In the genomic region with DNA sequence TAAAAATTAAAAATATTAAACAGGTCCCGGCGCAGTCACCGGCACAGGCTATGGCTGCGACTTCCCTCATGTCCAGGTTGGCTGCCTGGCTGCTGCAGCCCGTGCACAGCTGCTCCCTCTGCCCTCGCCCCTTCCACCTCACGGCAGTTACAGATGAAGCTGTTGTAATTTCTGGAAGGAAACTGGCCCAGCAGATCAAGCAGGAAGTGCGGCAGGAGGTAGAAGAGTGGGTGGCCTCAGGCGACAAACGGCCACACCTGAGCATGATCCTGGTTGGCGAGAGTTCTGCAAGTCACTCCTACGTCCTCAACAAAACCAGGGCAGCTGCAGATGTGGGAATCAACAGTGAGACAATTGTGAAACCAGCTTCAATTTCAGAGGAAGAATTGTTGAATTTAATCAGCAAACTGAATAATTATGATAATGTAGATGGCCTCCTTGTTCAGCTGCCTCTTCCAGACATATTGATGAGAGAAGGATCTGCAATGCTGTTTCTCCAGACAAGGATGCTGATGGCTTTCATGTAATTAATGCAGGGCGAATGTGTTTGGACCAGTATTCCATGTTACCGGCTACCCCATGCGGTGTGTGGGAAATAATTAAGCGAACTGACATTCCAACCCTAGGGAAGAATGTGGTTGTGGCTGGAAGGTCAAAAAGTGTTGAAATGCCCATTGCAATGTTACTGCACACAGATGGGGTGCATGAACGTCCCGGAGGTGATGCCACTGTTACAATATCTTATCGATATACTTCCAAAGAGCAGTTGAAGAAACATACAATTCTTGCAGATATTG, we compare ENCODE assay signal across 9 cellular contexts. TPM values are rescaled to one million over a fixed set of nuclear protein-coding genes. Genes with fewer than 3 reads are reported as not detected.
DNase-seq lines count a peak whose midpoint lies in the region; ATAC-seq, FAIRE-seq and TF ChIP-seq lines count a peak whose summit lies in the region.
"Had no signal": no experiment of that assay in that cellular context is flagged by ENCODE, and none has a peak within 500 bp of the region (broad histone marks: within the 10 kb centered on the region; RNA-seq: fewer than 3 reads in every experiment).

No MANE protein-coding gene starts in this region.

- peak; percentile 87 for FAIRE-seq in bronchial epithelial cell (lab: Jason Lieb, UNC)

- TF ChIP-seq CTCF in heart left ventricle (IDR thresholded peaks at IDR 0.05) (no peak), bronchial epithelial cell (IDR thresholded peaks at IDR 0.05; ENCODE audit: insufficient read depth, low read length, severe bottlenecking) (no peak)

- intact Hi-C loops in Right ventricle myocardium inferior (cut with DNase I), result no loop called here
- intact Hi-C loops in heart left ventricle (cut with DNase I), result no loop called here

- no peak overlapping the region for H3K27ac ChIP-seq in heart left ventricle

- ATAC-seq in Right ventricle myocardium inferior (no peak), heart left ventricle (no peak), HG03565 (IDR thresholded peaks at IDR 0.05; ENCODE audit: unreplicated experiment) (no peak)

- no peaks in the 10 kb centered on the region for H3K36me3 ChIP-seq in heart left ventricle
- no peaks in the 10 kb centered on the region for H3K36me3 ChIP-seq in bronchial epithelial cell (ENCODE audit: control insufficient read depth, insufficient read depth, low read length)

- WGBS in heart left ventricle, 4 donors, result 69 to 81% (median 75%) methylated on average over 19 of the region's 19 CpGs

- H3K4me3 ChIP-seq in heart left ventricle (no peak overlapping the region), bronchial epithelial cell (ENCODE audit: low read depth, low read length) (no peak overlapping the region)

- no peaks in the 10 kb centered on the region for H3K9me3 ChIP-seq in heart left ventricle

- no peak for TF ChIP-seq POLR2A in heart left ventricle (IDR thresholded peaks at IDR 0.05)

- H3K27me3 ChIP-seq in heart left ventricle (no peaks in the 10 kb centered on the region), bronchial epithelial cell (ENCODE audit: control insufficient read depth, insufficient read depth, low read length) (no peaks in the 10 kb centered on the region)

- peak; percentile 67 for DNase-seq in Right ventricle myocardium inferior (ENCODE audit: missing footprints)
- DNase-seq in heart left ventricle, result no peak
- DNase-seq in HT-29 (ENCODE audit: low spot score), result peak; percentile 23
- no peak for DNase-seq in bronchial epithelial cell (ENCODE audit: low read depth)
- DNase-seq in effector CD8-positive, alpha-beta T cell (lab: John Stamatoyannopoulos, UW), result no peak
- no peak for DNase-seq in COLO829 (ENCODE audit: low spot score)
- no peak for DNase-seq in activated CD4-positive, CD25-positive, alpha-beta regulatory T cell treated with anti-CD3 and anti-CD28 coated beads, Interleukin-2, amount 50 U/mL, for 72 hours
- DNase-seq: DMS79 had no signal

- H3K4me1 ChIP-seq in heart left ventricle, result no peaks in the 10 kb centered on the region

RNA-seq across cellular contexts. Expression of a gene that starts 13.2 kb away (rescaled TPM):
- total RNA-seq in Right ventricle myocardium inferior (15.8 TPM), heart left ventricle (10 to 100 TPM in 8 of 9 donors, 1 to 10 TPM in 1; 7.2 to 75.1 (median 12.5) TPM), bronchial epithelial cell (10.9 and 15.8 TPM in 2 replicates)
- 10 to 100 TPM in 1 of 2 donors, 1 to 10 TPM in 1; 6.1 to 15.3 TPM for polyA plus RNA-seq in heart left ventricle
- total RNA-seq in HT-29 (2014; rRNA removed; shearing (Covaris generic)), result not detected in 2 replicates

Comparison
In these comparisons a context has a peak if more than half of its experiments do, and no peak if none do; other contexts are left out.
1. DNase-seq: peak in Right ventricle myocardium inferior (single experiment) and HT-29 (single experiment); none in heart left ventricle (0 of 5), bronchial epithelial cell (single experiment), effector CD8-positive, alpha-beta T cell (single experiment), COLO829 (single experiment) and activated CD4-positive, CD25-positive, alpha-beta regulatory T cell treated with anti-CD3 and anti-CD28 coated beads, Interleukin-2, amount 50 U/mL, for 72 hours (single experiment).